In genomic region chr19:11346104-11346940, GRCh38 we compare ENCODE assay signal across 8 cellular contexts. TPM values are rescaled to one million over a fixed set of nuclear protein-coding genes. Genes with fewer than 3 reads are reported as not detected.
DNase-seq lines count a peak whose midpoint lies in the region; ATAC-seq, FAIRE-seq and TF ChIP-seq lines count a peak whose summit lies in the region.

Gene CCDC159 (plus strand): TSS chr19:11346519. CDS start chr19:11346607, 88 bp downstream.
Gene TMEM205 (minus strand): TSS chr19:11346268. CDS start chr19:11345619, 649 bp downstream.

- intact Hi-C loops in endothelial cell of umbilical vein (cut with micrococcal nuclease) = loop anchor here (1.0 kb wide), 3 partner anchors 9 to 89 kb away; partner anchors contain the start of genes ODAD3, PLPPR2 and PRKCSH

- dilution Hi-C loops in endothelial cell of umbilical vein (cut with MboI; ENCODE audit: extremely low pct_ligation_motif_present, low sequenced_read_pairs) = no loop called here

- peaks cover 11% of the 10 kb centered on the region for H3K79me2 ChIP-seq in OCI-LY3 (ENCODE audit: low read length)
- no peaks in the 10 kb centered on the region for H3K79me2 ChIP-seq in endothelial cell of umbilical vein (ENCODE audit: control insufficient read depth, insufficient read depth, low read length)

- H3K4me1 ChIP-seq in OCI-LY3 (ENCODE audit: low read length) (peaks cover 9% of the 10 kb centered on the region), endothelial cell of umbilical vein (ENCODE audit: control insufficient read depth, extremely low read depth, insufficient read depth, low read length) (peaks cover 21% of the 10 kb centered on the region)

- TF ChIP-seq POLR2A in endothelial cell of umbilical vein (IDR thresholded peaks at IDR 0.05; ENCODE audit: low read depth, low read length) = peak; percentile 79

- H2AFZ ChIP-seq in OCI-LY3 (ENCODE audit: low read depth, low read length) (peak within 1 kb of the TSS; percentile 91), endothelial cell of umbilical vein (ENCODE audit: low read depth, low read length) (peak within 1 kb of the TSS; percentile 82)

- CTCF ChIA-PET in endothelial cell of umbilical vein (lab: Charles Lee) = interaction anchor here (0.8 to 2.1 kb wide), 9 partner anchors 14 to 136 kb away, joined by 3 to 14 read pairs (median 5); partner anchors contain the start of gene SWSAP1

- peak within 1 kb of the TSS; percentile 95 for H3K4me2 ChIP-seq in OCI-LY3 (ENCODE audit: low read length)
- peak within 1 kb of the TSS; percentile 87 for H3K4me2 ChIP-seq in endothelial cell of umbilical vein (ENCODE audit: insufficient read depth, low read length)

- H3K27ac ChIP-seq in OCI-LY3 (ENCODE audit: low read length) (peak within 1 kb of the TSS; percentile 45), endothelial cell of umbilical vein (ENCODE audit: insufficient read depth, low read depth, low read length) (peak within 1 kb of the TSS; percentile 48)

- peaks cover 5% of the 10 kb centered on the region for H3K36me3 ChIP-seq in OCI-LY3 (replicated peaks; ENCODE audit: low read depth, low read length)
- peaks cover 0 to 3% of the 10 kb centered on the region in 2 experiments for H3K36me3 ChIP-seq in endothelial cell of umbilical vein (ENCODE audit: control insufficient read depth in 2 of 2, extremely low read depth in 1 of 2, insufficient read depth in 2 of 2, low read length in 2 of 2)

- H3K4me3 ChIP-seq in OCI-LY3 (ENCODE audit: low read length) = peak within 1 kb of the TSS; percentile 90
- H3K4me3 ChIP-seq in endothelial cell of umbilical vein (replicated peaks in 1 of 3; ENCODE audit: insufficient read depth in 1 of 3, low read depth in 1 of 3, low read length in 3 of 3) = peak within 1 kb of the TSS; percentile 36 to 93 (median 72)

- peak; percentile 33 for TF ChIP-seq CTCF in OCI-LY3 (IDR thresholded peaks at IDR 0.05; ENCODE audit: low read depth, low read length)
- no peak for TF ChIP-seq CTCF in endothelial cell of umbilical vein (IDR thresholded peaks at IDR 0.05; ENCODE audit: extremely low read depth in 1 of 2, insufficient read depth in 1 of 2, low read depth in 1 of 2, low read length in 2 of 2)

- TSS peak; percentile 80 for BruUV-seq in endothelial cell of umbilical vein (replicated peaks; lab: Mats Ljungman, UMichigan)

- H3K9me1 ChIP-seq in endothelial cell of umbilical vein (replicated peaks; ENCODE audit: control insufficient read depth, extremely low read depth, insufficient read depth, low read length) = no peaks in the 10 kb centered on the region

- DNase-seq in DMS 273 treated with DMSO at 0.1 percent for 48 hours (lab: John Stamatoyannopoulos, UW) (peak; percentile 95), HuH-7 (ENCODE audit: low spot score) (peak; percentile 88), activated T-cell treated with anti-CD3 and anti-CD28 coated beads for 1 hour (ENCODE audit: low read depth) (peak; percentile 95), endothelial cell of umbilical vein (ENCODE audit: low read depth, low spot score) (peak; percentile 99), midbrain (lab: John Stamatoyannopoulos, UW) (peak; percentile 100)
- DNase-seq in stimulated activated CD8-positive, alpha-beta memory T cell treated with anti-CD3 and anti-CD28 coated beads, Interleukin-2, amount 100 ng/mL, for 1 hour (ENCODE audit: low read depth in 2 of 2) = peak; percentile 96 to 98

- H3K9me3 ChIP-seq in OCI-LY3 (ENCODE audit: insufficient read depth, low read length) = 0 out of 2 replicates have a peak, but pooled peaks cover 3% of the 10 kb centered on the region
- no peaks in the 10 kb centered on the region for H3K9me3 ChIP-seq in endothelial cell of umbilical vein (replicated peaks; ENCODE audit: control insufficient read depth, insufficient read depth, low read length)

- peak; percentile 99 for FAIRE-seq in endothelial cell of umbilical vein (lab: Jason Lieb, UNC)

- peak; percentile 84 for ATAC-seq in GM21515 (IDR thresholded peaks at IDR 0.05; ENCODE audit: unreplicated experiment)

- H3K9ac ChIP-seq in OCI-LY3 (ENCODE audit: low read length) (peak within 1 kb of the TSS; percentile 93), endothelial cell of umbilical vein (replicated peaks; ENCODE audit: extremely low read depth, insufficient read depth, low read length) (peak within 1 kb of the TSS; percentile 60)

- POLR2A ChIA-PET in endothelial cell of umbilical vein (lab: Charles Lee) = interaction anchor here (0.6 kb wide), 2 partner anchors 35 to 220 kb away, joined by 3 to 4 read pairs; no protein-coding TSS in a partner anchor

- H4K20me1 ChIP-seq in OCI-LY3 (ENCODE audit: insufficient read depth, low read length) = no peaks in the 10 kb centered on the region
- no peaks in the 10 kb centered on the region for H4K20me1 ChIP-seq in endothelial cell of umbilical vein (replicated peaks; ENCODE audit: control insufficient read depth, extremely low read depth, insufficient read depth, low read length)

- H3K27me3 ChIP-seq in OCI-LY3 (ENCODE audit: low read depth, low read length) (no peaks in the 10 kb centered on the region), endothelial cell of umbilical vein (ENCODE audit: control insufficient read depth in 2 of 2, insufficient read depth in 2 of 2, low read length in 2 of 2) (no peaks in the 10 kb centered on the region)

TF ChIP-seq in endothelial cell of umbilical vein, 7 proteins besides CTCF, POLR2A, EP300 and RAD21:
- TF ChIP-seq POLR2AphosphoS5 (IDR thresholded peaks at IDR 0.05; ENCODE audit: insufficient read depth, low read depth, low read length) = peak; percentile 27
- peak; percentile 73 for TF ChIP-seq FOS (IDR thresholded peaks at IDR 0.05; ENCODE audit: borderline replicate concordance, insufficient read depth, low read length)
- peak; percentile 35 for TF ChIP-seq MAX (IDR thresholded peaks at IDR 0.05; ENCODE audit: insufficient read depth, insufficient read length)
- no peak for TF ChIP-seq EZH2 (IDR thresholded peaks at IDR 0.05; ENCODE audit: borderline replicate concordance, low read depth, low read length, severe bottlenecking)
TF ChIP-seq in endothelial cell of umbilical vein: peak in this region for 3.

RNA-seq across cellular contexts. Expression of gene CCDC159, which starts in this region (rescaled TPM):
- 30.3 and 31.6 TPM in 2 replicates for total RNA-seq in endothelial cell of umbilical vein
- polyA plus RNA-seq in endothelial cell of umbilical vein = 28.2 and 30.0 TPM in 2 replicates
- 20.0 and 24.7 TPM in 2 replicates for polyA plus RNA-seq in endothelial cell of umbilical vein (2011; cell fraction: cytosol; rRNA removed)
- 181 and 184 TPM in 2 replicates for polyA plus RNA-seq in endothelial cell of umbilical vein (2011; cell fraction: nucleus; rRNA removed)
- 24.1 and 35.7 TPM in 2 replicates for polyA plus RNA-seq in endothelial cell of umbilical vein (2012)
- polyA minus RNA-seq in endothelial cell of umbilical vein = 12.7 and 27.0 TPM in 2 replicates
- 2.5 TPM for polyA minus RNA-seq in endothelial cell of umbilical vein (2011; cell fraction: cytosol; rRNA and poly(A)+ RNA removed)
- 21.9 and 31.9 TPM in 2 replicates for polyA minus RNA-seq in endothelial cell of umbilical vein (2011; cell fraction: nucleus; rRNA and poly(A)+ RNA removed)

RNA-seq across cellular contexts. Expression of gene TMEM205, which starts in this region (rescaled TPM):
- total RNA-seq in endothelial cell of umbilical vein = 57.3 and 58.9 TPM in 2 replicates
- polyA plus RNA-seq in endothelial cell of umbilical vein = 345 and 364 TPM in 2 replicates
- 252 and 288 TPM in 2 replicates for polyA plus RNA-seq in endothelial cell of umbilical vein (2011; cell fraction: cytosol; rRNA removed)
- 148 and 156 TPM in 2 replicates for polyA plus RNA-seq in endothelial cell of umbilical vein (2011; cell fraction: nucleus; rRNA removed)
- 85.8 and 87.3 TPM in 2 replicates for polyA plus RNA-seq in endothelial cell of umbilical vein (2012)
- 99.9 and 106 TPM in 2 replicates for polyA minus RNA-seq in endothelial cell of umbilical vein
- 20.3 TPM for polyA minus RNA-seq in endothelial cell of umbilical vein (2011; cell fraction: cytosol; rRNA and poly(A)+ RNA removed)
- 14.5 and 17.6 TPM in 2 replicates for polyA minus RNA-seq in endothelial cell of umbilical vein (2011; cell fraction: nucleus; rRNA and poly(A)+ RNA removed)

Comparison
In these comparisons a context has a peak if more than half of its experiments do, and no peak if none do; other contexts are left out.
1. Peak in every context shown above with its lines: DNase-seq, ATAC-seq, H3K4me3 ChIP-seq and H3K27ac ChIP-seq.